In the genomic region with DNA sequence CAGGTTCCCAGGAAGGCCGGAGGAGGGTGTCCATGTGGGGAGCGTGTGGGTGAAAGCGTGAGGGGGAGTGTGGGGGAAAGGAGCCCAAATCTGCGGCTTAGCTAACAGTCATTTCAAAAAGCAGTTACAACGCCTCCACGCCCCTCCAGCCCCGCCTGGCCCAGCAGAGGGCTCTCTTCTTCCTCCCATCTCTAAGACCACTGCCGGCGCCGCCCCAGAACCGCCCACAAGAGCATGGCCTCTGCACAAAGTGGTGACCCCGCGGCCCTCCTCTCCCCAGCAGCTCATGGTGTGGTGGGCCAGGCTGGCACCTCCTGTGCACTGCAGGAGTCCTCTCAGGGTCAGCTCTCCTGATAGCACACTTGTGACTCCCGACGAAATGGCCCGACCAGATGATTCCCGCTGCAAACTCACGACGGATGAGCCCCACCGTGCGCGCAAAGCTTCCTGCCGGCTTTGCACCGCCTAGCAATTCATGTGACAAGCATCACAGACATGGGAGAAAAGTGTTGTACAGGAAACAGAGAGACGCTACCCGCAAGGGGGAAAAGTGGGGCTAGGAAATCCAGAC, we compare ENCODE assay signal across 8 cellular contexts. TPM values are rescaled to one million over a fixed set of nuclear protein-coding genes. Genes with fewer than 3 reads are reported as not detected.
DNase-seq lines count a peak whose midpoint lies in the region; ATAC-seq and TF ChIP-seq lines count a peak whose summit lies in the region.

No MANE protein-coding gene starts in this region.

- peak; percentile 99 for ATAC-seq in HG03342 (IDR thresholded peaks at IDR 0.05; ENCODE audit: unreplicated experiment)
- ATAC-seq in activated T-cell treated with anti-CD3 and anti-CD28 coated beads, Interleukin-2, amount 50 U/mL, for 72 hours (replicated peaks in 1 of 2): peak; percentile 99
- peak; percentile 98 to 99 (median 99) for ATAC-seq in natural killer cell
- ATAC-seq in stimulated activated naive B cell treated with anti-CD40 and anti-IgM and Interleukin-4, amounts not matched to agents 10 μg/mL and 1 μg/mL and 100 μg/mL, for 72 hours (replicated peaks): peak; percentile 99

- peak; percentile 73 for TF ChIP-seq POLR2A in GM19099 (IDR thresholded peaks at IDR 0.05; ENCODE audit: extremely low read depth, insufficient read length, low read depth)

- H2AFZ ChIP-seq in OCI-LY3 (ENCODE audit: low read depth, low read length) (peak overlapping the region; percentile 87), fibroblast of lung (ENCODE audit: low read length) (peak overlapping the region; percentile 98)

- H3K27ac ChIP-seq in BLaER1 (peak overlapping the region; percentile 86), OCI-LY3 (ENCODE audit: low read length) (no peak overlapping the region), fibroblast of lung (ENCODE audit: insufficient read depth, low read length) (peak overlapping the region; percentile 16)

- no peaks in the 10 kb centered on the region for H4K20me1 ChIP-seq in BLaER1
- no peaks in the 10 kb centered on the region for H4K20me1 ChIP-seq in OCI-LY3 (ENCODE audit: insufficient read depth, low read length)
- H4K20me1 ChIP-seq in fibroblast of lung (ENCODE audit: control insufficient read depth, extremely low read depth, insufficient read depth, low read length): no peaks in the 10 kb centered on the region

- H3K4me1 ChIP-seq in BLaER1: peaks cover 18% of the 10 kb centered on the region
- peaks cover 5% of the 10 kb centered on the region; the same call in 1 of the 2 replicates for H3K4me1 ChIP-seq in OCI-LY3 (ENCODE audit: low read length)
- H3K4me1 ChIP-seq in fibroblast of lung (ENCODE audit: control insufficient read depth, extremely low read depth, insufficient read depth, low read length): peaks cover 3% of the 10 kb centered on the region

- no peaks in the 10 kb centered on the region for H3K9me3 ChIP-seq in BLaER1
- no peaks in the 10 kb centered on the region for H3K9me3 ChIP-seq in OCI-LY3 (ENCODE audit: insufficient read depth, low read length)
- H3K9me3 ChIP-seq in fibroblast of lung (ENCODE audit: control insufficient read depth, insufficient read depth, low read depth, low read length): no peaks in the 10 kb centered on the region

- H3K36me3 ChIP-seq in BLaER1 (no peaks in the 10 kb centered on the region), OCI-LY3 (replicated peaks; ENCODE audit: low read depth, low read length) (no peaks in the 10 kb centered on the region), fibroblast of lung (ENCODE audit: control insufficient read depth, insufficient read depth, low read length) (no peaks in the 10 kb centered on the region)

- H3K4me2 ChIP-seq in BLaER1 (peak overlapping the region; percentile 76), OCI-LY3 (ENCODE audit: low read length) (peak overlapping the region; percentile 67), fibroblast of lung (ENCODE audit: extremely low read depth, insufficient read depth, low read length) (peak overlapping the region; percentile 73)

- intact Hi-C loops in natural killer cell (cut with micrococcal nuclease): loop anchor here (1.0 to 5.0 kb wide), 3 partner anchors 43 to 118 kb away; a partner anchor contains a TSS

- H3K27me3 ChIP-seq in BLaER1 (no peaks in the 10 kb centered on the region), OCI-LY3 (ENCODE audit: low read depth, low read length) (peaks cover 5% of the 10 kb centered on the region; the same call in 1 of the 2 replicates), fibroblast of lung (ENCODE audit: control insufficient read depth, insufficient read depth, low read length) (no peaks in the 10 kb centered on the region)

- no peaks in the 10 kb centered on the region for H3K27me3 Mint-ChIP-seq in activated T-cell treated with anti-CD3 and anti-CD28 coated beads, Interleukin-2, amount 50 U/mL, for 72 hours (ENCODE audit: low read depth)
- H3K27me3 Mint-ChIP-seq in natural killer cell (ENCODE audit: low read depth in 2 of 2): no peaks in the 10 kb centered on the region
- no peaks in the 10 kb centered on the region for H3K27me3 Mint-ChIP-seq in stimulated activated naive B cell treated with anti-CD40 and anti-IgM and Interleukin-4, amounts not matched to agents 10 μg/mL and 1 μg/mL and 100 μg/mL, for 72 hours

- TF ChIP-seq CTCF in OCI-LY3 (IDR thresholded peaks at IDR 0.05; ENCODE audit: low read depth, low read length) (peak; percentile 70), fibroblast of lung (conservative IDR thresholded peaks at IDR 0.05 in 1 of 2, IDR thresholded peaks at IDR 0.05 in 1 of 2; ENCODE audit: low read depth in 1 of 2, low read length in 2 of 2) (peak; percentile 77 to 85), natural killer cell (IDR thresholded peaks at IDR 0.05) (peak; percentile 69)

- H3K79me2 ChIP-seq in OCI-LY3 (ENCODE audit: low read length): no peaks in the 10 kb centered on the region
- no peaks in the 10 kb centered on the region for H3K79me2 ChIP-seq in fibroblast of lung (ENCODE audit: control insufficient read depth, insufficient read depth, low read length)

- H3K36me3 Mint-ChIP-seq in activated T-cell treated with anti-CD3 and anti-CD28 coated beads, Interleukin-2, amount 50 U/mL, for 72 hours (ENCODE audit: insufficient read depth in 2 of 2): peaks cover 0 to 4% of the 10 kb centered on the region in 2 donors
- H3K36me3 Mint-ChIP-seq in natural killer cell: no peaks in the 10 kb centered on the region
- H3K36me3 Mint-ChIP-seq in stimulated activated naive B cell treated with anti-CD40 and anti-IgM and Interleukin-4, amounts not matched to agents 10 μg/mL and 1 μg/mL and 100 μg/mL, for 72 hours: no peaks in the 10 kb centered on the region

- H3K27ac Mint-ChIP-seq in activated T-cell treated with anti-CD3 and anti-CD28 coated beads, Interleukin-2, amount 50 U/mL, for 72 hours: peak overlapping the region; percentile 98
- H3K27ac Mint-ChIP-seq in natural killer cell: peak overlapping the region; percentile 95 to 97
- H3K27ac Mint-ChIP-seq in stimulated activated naive B cell treated with anti-CD40 and anti-IgM and Interleukin-4, amounts not matched to agents 10 μg/mL and 1 μg/mL and 100 μg/mL, for 72 hours: peak overlapping the region; percentile 86

- peak; percentile 88 to 89 for DNase-seq in activated T-cell treated with anti-CD3 and anti-CD28 coated beads, Interleukin-2, amount 50 U/mL, for 72 hours
- peak; percentile 74 to 75 for DNase-seq in fibroblast of lung (ENCODE audit: low read depth in 2 of 2)
- DNase-seq in natural killer cell: peak; percentile 77
- DNase-seq in stimulated activated naive B cell treated with anti-CD40 and anti-IgM and Interleukin-4, amounts not matched to agents 10 μg/mL and 1 μg/mL and 100 μg/mL, for 72 hours: peak; percentile 79

- H3K4me3 Mint-ChIP-seq in activated T-cell treated with anti-CD3 and anti-CD28 coated beads, Interleukin-2, amount 50 U/mL, for 72 hours: peak overlapping the region; percentile 90 to 97
- peak overlapping the region; percentile 98 for H3K4me3 Mint-ChIP-seq in natural killer cell
- H3K4me3 Mint-ChIP-seq in stimulated activated naive B cell treated with anti-CD40 and anti-IgM and Interleukin-4, amounts not matched to agents 10 μg/mL and 1 μg/mL and 100 μg/mL, for 72 hours: peak overlapping the region; percentile 96 to 97

- H3K9me3 Mint-ChIP-seq in activated T-cell treated with anti-CD3 and anti-CD28 coated beads, Interleukin-2, amount 50 U/mL, for 72 hours: peaks cover 8 to 11% of the 10 kb centered on the region in 2 donors
- H3K9me3 Mint-ChIP-seq in natural killer cell: peaks cover 6 to 8% of the 10 kb centered on the region in 2 donors
- H3K9me3 Mint-ChIP-seq in stimulated activated naive B cell treated with anti-CD40 and anti-IgM and Interleukin-4, amounts not matched to agents 10 μg/mL and 1 μg/mL and 100 μg/mL, for 72 hours: peaks cover 4 to 7% of the 10 kb centered on the region in 2 donors

- peaks cover 18% of the 10 kb centered on the region for H3K4me1 Mint-ChIP-seq in activated T-cell treated with anti-CD3 and anti-CD28 coated beads, Interleukin-2, amount 50 U/mL, for 72 hours (ENCODE audit: low read depth)
- H3K4me1 Mint-ChIP-seq in natural killer cell: peaks cover 16 to 27% of the 10 kb centered on the region in 2 donors
- H3K4me1 Mint-ChIP-seq in stimulated activated naive B cell treated with anti-CD40 and anti-IgM and Interleukin-4, amounts not matched to agents 10 μg/mL and 1 μg/mL and 100 μg/mL, for 72 hours: peaks cover 10 to 15% of the 10 kb centered on the region in 2 donors

- H3K4me3 ChIP-seq in BLaER1 (peak overlapping the region; percentile 67), OCI-LY3 (ENCODE audit: low read length) (peak overlapping the region; percentile 74), fibroblast of lung (replicated peaks in 1 of 4; ENCODE audit: control extremely low read depth in 1 of 4, insufficient read depth in 1 of 4, low read depth in 3 of 4, low read length in 4 of 4) (peak overlapping the region; percentile 46 to 54 (median 54))

- H3K9ac ChIP-seq in BLaER1: peak overlapping the region; percentile 77
- peak overlapping the region; percentile 36; the same call in 1 of the 2 replicates for H3K9ac ChIP-seq in OCI-LY3 (ENCODE audit: low read length)
- H3K9ac ChIP-seq in fibroblast of lung (ENCODE audit: insufficient read depth, low read length): no peak overlapping the region

RNA-seq across cellular contexts. Expression of a gene that starts 12.4 kb away (rescaled TPM):
- total RNA-seq in activated T-cell treated with anti-CD3 and anti-CD28 coated beads, Interleukin-2, amount 50 U/mL, for 72 hours: 10 to 100 TPM; 38.3 to 41.1 TPM
- total RNA-seq in fibroblast of lung (9.8 and 14.2 TPM in 2 replicates), natural killer cell (10 to 100 TPM; 55.6 to 75.0 (median 59.3) TPM)
- polyA plus RNA-seq in fibroblast of lung: 29.4 and 31.2 TPM in 2 replicates
- 15.0 and 20.0 TPM in 2 replicates for polyA plus RNA-seq in fibroblast of lung (2012)
- 9.9 and 17.0 TPM in 2 replicates for polyA minus RNA-seq in fibroblast of lung (ENCODE audit: low replicate concordance)

RNA-seq across cellular contexts. Expression of a gene that starts 37.1 kb away (rescaled TPM):
- under 1 TPM in 1 of 2 donors, not detected in 1; 0.99 TPM for total RNA-seq in activated T-cell treated with anti-CD3 and anti-CD28 coated beads, Interleukin-2, amount 50 U/mL, for 72 hours
- total RNA-seq in fibroblast of lung: not detected in 2 replicates
- polyA plus RNA-seq in fibroblast of lung: not detected in 2 replicates
- not detected in 2 replicates for polyA plus RNA-seq in fibroblast of lung (2012)
- polyA minus RNA-seq in fibroblast of lung (ENCODE audit: low replicate concordance): not detected in 2 replicates
- total RNA-seq in natural killer cell: 1 to 10 TPM in 1 of 3 donors, not detected in 2; 1.3 TPM

RNA-seq across cellular contexts. Expression of a gene that starts 43.5 kb away (rescaled TPM):
- total RNA-seq in activated T-cell treated with anti-CD3 and anti-CD28 coated beads, Interleukin-2, amount 50 U/mL, for 72 hours: under 1 TPM; 0.12 to 0.56 TPM
- total RNA-seq in fibroblast of lung (not detected in 2 replicates), natural killer cell (under 1 TPM in 1 of 3 donors, not detected in 2; 0.85 TPM)
- polyA plus RNA-seq in fibroblast of lung: not detected in 2 replicates
- polyA plus RNA-seq in fibroblast of lung (2012): not detected in 2 replicates
- not detected in 2 replicates for polyA minus RNA-seq in fibroblast of lung (ENCODE audit: low replicate concordance)

RNA-seq across cellular contexts. Expression of a gene that starts 43.6 kb away (rescaled TPM):
- under 1 TPM; 0.10 to 0.35 TPM for total RNA-seq in activated T-cell treated with anti-CD3 and anti-CD28 coated beads, Interleukin-2, amount 50 U/mL, for 72 hours
- total RNA-seq in fibroblast of lung (under 0.01 TPM in 2 replicates), natural killer cell (under 1 TPM; 0.33 to 0.48 (median 0.38) TPM)
- polyA plus RNA-seq in fibroblast of lung: 0.01 and 0.12 TPM in 2 replicates
- polyA plus RNA-seq in fibroblast of lung (2012): 0.14 TPM in 1 of 2 replicates, not detected in the other
- polyA minus RNA-seq in fibroblast of lung (ENCODE audit: low replicate concordance): 0.15 and 0.16 TPM in 2 replicates
